Comparison of ENCODE assay signal across 8 cellular contexts in the genomic region with DNA sequence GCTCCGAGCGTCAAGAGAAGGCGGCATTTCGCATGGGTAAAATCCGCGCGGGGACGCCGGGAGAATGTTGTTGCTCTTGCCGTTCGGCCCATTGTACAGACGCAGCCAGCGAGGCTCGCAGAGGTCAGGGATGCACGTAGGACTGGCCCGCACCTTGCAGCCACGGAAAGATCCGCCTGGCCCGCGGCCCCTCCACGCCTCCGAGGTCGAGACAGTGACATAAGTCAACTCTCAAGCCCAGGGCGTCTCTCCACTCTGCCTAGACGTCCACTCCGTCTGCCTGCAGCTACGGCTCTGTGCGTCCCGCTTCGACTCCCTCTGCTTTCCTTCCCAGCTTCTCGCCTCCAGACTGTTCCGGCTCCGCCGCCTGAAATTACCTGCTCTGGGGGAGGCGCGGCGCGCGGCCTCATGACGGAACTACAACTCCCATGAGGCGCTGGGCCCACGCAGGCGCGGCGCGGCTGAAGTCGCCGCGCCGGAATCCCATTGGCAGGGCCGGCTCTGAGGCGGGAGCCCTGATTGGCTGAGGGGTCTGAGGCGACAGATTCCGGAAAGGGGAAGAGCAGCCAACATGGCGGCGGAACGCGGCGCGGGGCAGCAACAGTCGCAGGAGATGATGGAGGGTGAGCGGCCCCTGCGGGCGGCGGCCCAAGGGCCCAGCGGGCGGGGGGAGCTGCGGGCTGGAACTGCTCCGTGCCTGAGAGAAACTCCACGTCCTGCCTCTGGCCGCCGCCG.
A peak's percentile ranks its signal among the peaks of the same experiment; 100 is the strongest.
DNase-seq lines count a peak whose midpoint lies in the region; ATAC-seq lines count a peak whose summit lies in the region.

A gene with protein sequence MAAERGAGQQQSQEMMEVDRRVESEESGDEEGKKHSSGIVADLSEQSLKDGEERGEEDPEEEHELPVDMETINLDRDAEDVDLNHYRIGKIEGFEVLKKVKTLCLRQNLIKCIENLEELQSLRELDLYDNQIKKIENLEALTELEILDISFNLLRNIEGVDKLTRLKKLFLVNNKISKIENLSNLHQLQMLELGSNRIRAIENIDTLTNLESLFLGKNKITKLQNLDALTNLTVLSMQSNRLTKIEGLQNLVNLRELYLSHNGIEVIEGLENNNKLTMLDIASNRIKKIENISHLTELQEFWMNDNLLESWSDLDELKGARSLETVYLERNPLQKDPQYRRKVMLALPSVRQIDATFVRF (plus strand): TSS at position 543 of the 735 bp plus-strand sequence. CDS start 29 bp downstream, at position 572.

- ATAC-seq in GM19035 (IDR thresholded peaks at IDR 0.05; ENCODE audit: unreplicated experiment) = peak; percentile 76
- peak; percentile 80 for ATAC-seq in HG03354 (IDR thresholded peaks at IDR 0.05; ENCODE audit: poor library complexity, severe bottlenecking, unreplicated experiment)
- ATAC-seq in activated CD4-positive, CD25-positive, alpha-beta regulatory T cell treated with anti-CD3 and anti-CD28 coated beads, Interleukin-2, amount 50 U/mL, for 24 hours = peak; percentile 79 to 83

- peak; percentile 90 to 91 for DNase-seq in AML-193 (lab: John Stamatoyannopoulos, UW)
- DNase-seq in NCI-H446 treated with DMSO at 0.1 percent for 48 hours (lab: John Stamatoyannopoulos, UW) = peak; percentile 88
- peak; percentile 94 for DNase-seq in cerebellar cortex (ENCODE audit: low spot score)
- DNase-seq in islet precursor cell = peak; percentile 99
- DNase-seq in stimulated activated CD4-positive, alpha-beta T cell treated with anti-CD3 and anti-CD28 coated beads, Interleukin-15, amount 100 ng/mL, for 1 hour (ENCODE audit: low read depth in 1 of 2, low spot score in 1 of 2) = peak; percentile 91

Comparison
In these comparisons a context has a peak if more than half of its experiments do, and no peak if none do; other contexts are left out.
1. Peak in every context shown above with its lines: DNase-seq and ATAC-seq.